ENCODE assay signal across 8 cellular contexts in genomic region chr13:23579072-23579885, GRCh38. TPM values are rescaled to one million over a fixed set of nuclear protein-coding genes. Genes with fewer than 3 reads are reported as not detected.
A peak's percentile ranks its signal among the peaks of the same experiment; 100 is the strongest.
DNase-seq lines count a peak whose midpoint lies in the region; ATAC-seq, FAIRE-seq and TF ChIP-seq lines count a peak whose summit lies in the region.

No MANE protein-coding gene starts in this region.

- DNase-seq in BJ (ENCODE audit: low read depth), result no peak
- DNase-seq in GM19239 (ENCODE audit: insufficient read length, low spot score), result peak; percentile 74
- peak; percentile 96 for DNase-seq in NCI-H82 (lab: John Stamatoyannopoulos, UW)
- peak; percentile 92 for DNase-seq in activated CD8-positive, alpha-beta memory T cell treated with anti-CD3 and anti-CD28 coated beads, Interleukin-2, amount 10 ng/mL, durations not matched to agents 7 days and 5 days
- DNase-seq in endodermal cell, result peak; percentile 98
- peak; percentile 95 to 97 for DNase-seq in mesothelial cell of epicardium (ENCODE audit: low spot score in 2 of 2, unreplicated experiment in 2 of 2)
- DNase-seq in stimulated activated CD8-positive, alpha-beta memory T cell treated with anti-CD3 and anti-CD28 coated beads, Interleukin-15, amount 100 ng/mL, for 24 hours (ENCODE audit: low read depth), result peak; percentile 95

- CTCF ChIA-PET in BJ (lab: Yijun Ruan, JAX), result interaction anchor here (0.7 to 1.8 kb wide), 10 partner anchors 9 to 311 kb away, joined by 3 to 6 read pairs (median 4); partner anchors contain the start of gene TNFRSF19
- CTCF ChIA-PET in activated CD8-positive, alpha-beta memory T cell treated with anti-CD3 and anti-CD28 coated beads, Interleukin-2, amount 10 ng/mL, durations not matched to agents 7 days and 5 days (lab: Charles Lee), result no interaction called here

- ATAC-seq in HG03432 (IDR thresholded peaks at IDR 0.05; ENCODE audit: unreplicated experiment), result peak; percentile 92
- ATAC-seq in activated CD8-positive, alpha-beta memory T cell treated with anti-CD3 and anti-CD28 coated beads, Interleukin-2, amount 10 ng/mL, durations not matched to agents 7 days and 5 days, result peak; percentile 94

- H3K4me1 ChIP-seq in endodermal cell (ENCODE audit: control insufficient read depth, insufficient read depth, low read length), result no peaks in the 10 kb centered on the region

- peak overlapping the region; percentile 62 for H3K27ac ChIP-seq in endodermal cell (ENCODE audit: low read depth, low read length)

- no peak for TF ChIP-seq CTCF in BJ (IDR thresholded peaks at IDR 0.05; ENCODE audit: insufficient read depth, low read depth, low read length)
- TF ChIP-seq CTCF in endodermal cell (conservative IDR thresholded peaks at IDR 0.05), result peak; percentile 29
- no peak for TF ChIP-seq CTCF in mesothelial cell of epicardium (IDR thresholded peaks at IDR 0.05; ENCODE audit: unreplicated experiment)

- 0% methylated on average over 6 to 79 of the region's 79 CpGs for WGBS in endodermal cell (ENCODE audit: insufficient coverage in 1 of 2, insufficient read length in 1 of 2), 2 experiments

- no peaks in the 10 kb centered on the region for H3K9me3 ChIP-seq in endodermal cell (ENCODE audit: control insufficient read depth, low read length)

- FAIRE-seq in GM19239 (lab: Jason Lieb, UNC), result peak; percentile 82

- H3K27me3 Mint-ChIP-seq in activated CD8-positive, alpha-beta memory T cell treated with anti-CD3 and anti-CD28 coated beads, Interleukin-2, amount 10 ng/mL, durations not matched to agents 7 days and 5 days, result peaks cover 67% of the 10 kb centered on the region
- H3K27me3 Mint-ChIP-seq in endodermal cell (ENCODE audit: insufficient read depth), result peaks cover 50% of the 10 kb centered on the region
- H3K27me3 Mint-ChIP-seq in mesothelial cell of epicardium (ENCODE audit: low read depth), result no peaks in the 10 kb centered on the region

- H3K36me3 ChIP-seq in BJ (ENCODE audit: control insufficient read depth, insufficient read depth, low read length), result no peaks in the 10 kb centered on the region
- no peaks in the 10 kb centered on the region for H3K36me3 ChIP-seq in endodermal cell (ENCODE audit: control insufficient read depth, insufficient read depth, low read length)

- H3K36me3 Mint-ChIP-seq in activated CD8-positive, alpha-beta memory T cell treated with anti-CD3 and anti-CD28 coated beads, Interleukin-2, amount 10 ng/mL, durations not matched to agents 7 days and 5 days, result no peaks in the 10 kb centered on the region
- no peaks in the 10 kb centered on the region for H3K36me3 Mint-ChIP-seq in endodermal cell (ENCODE audit: low read depth)
- peaks cover 2% of the 10 kb centered on the region for H3K36me3 Mint-ChIP-seq in mesothelial cell of epicardium

- H3K4me3 Mint-ChIP-seq in activated CD8-positive, alpha-beta memory T cell treated with anti-CD3 and anti-CD28 coated beads, Interleukin-2, amount 10 ng/mL, durations not matched to agents 7 days and 5 days, result peak overlapping the region; percentile 71
- H3K4me3 Mint-ChIP-seq in endodermal cell (peak overlapping the region; percentile 66), mesothelial cell of epicardium (peak overlapping the region; percentile 73)

- H3K4me3 ChIP-seq in BJ (ENCODE audit: low read depth, low read length) (peak overlapping the region; percentile 80), endodermal cell (ENCODE audit: low read length) (peak overlapping the region; percentile 83)

- peak overlapping the region; percentile 52 for H3K27ac Mint-ChIP-seq in activated CD8-positive, alpha-beta memory T cell treated with anti-CD3 and anti-CD28 coated beads, Interleukin-2, amount 10 ng/mL, durations not matched to agents 7 days and 5 days
- peak overlapping the region; percentile 61 for H3K27ac Mint-ChIP-seq in endodermal cell
- peak overlapping the region; percentile 73 for H3K27ac Mint-ChIP-seq in mesothelial cell of epicardium

- H3K4me1 Mint-ChIP-seq in activated CD8-positive, alpha-beta memory T cell treated with anti-CD3 and anti-CD28 coated beads, Interleukin-2, amount 10 ng/mL, durations not matched to agents 7 days and 5 days, result peaks cover 15% of the 10 kb centered on the region
- H3K4me1 Mint-ChIP-seq in endodermal cell (peaks cover 7% of the 10 kb centered on the region), mesothelial cell of epicardium (peaks cover 28% of the 10 kb centered on the region)

- H3K27me3 ChIP-seq in BJ (ENCODE audit: control insufficient read depth, insufficient read depth, low read length) (no peaks in the 10 kb centered on the region), endodermal cell (ENCODE audit: control insufficient read depth, insufficient read depth, low read length, poor library complexity, severe bottlenecking) (peaks cover 39% of the 10 kb centered on the region)

- peak overlapping the region; percentile 48 for H3K9ac ChIP-seq in endodermal cell (ENCODE audit: extremely low read depth, low read length, poor library complexity, severe bottlenecking)

- POLR2A ChIA-PET in BJ (lab: Charles Lee), result no interaction called here

- H3K9me3 Mint-ChIP-seq in activated CD8-positive, alpha-beta memory T cell treated with anti-CD3 and anti-CD28 coated beads, Interleukin-2, amount 10 ng/mL, durations not matched to agents 7 days and 5 days (ENCODE audit: low read depth), result no peaks in the 10 kb centered on the region
- H3K9me3 Mint-ChIP-seq in endodermal cell (no peaks in the 10 kb centered on the region), mesothelial cell of epicardium (no peaks in the 10 kb centered on the region)

RNA-seq across cellular contexts. Expression of gene TNFRSF19, which starts 9.1 kb away (rescaled TPM):
- 11.6 and 14.8 TPM in 2 replicates for polyA plus RNA-seq in BJ (2011; rRNA removed)
- polyA minus RNA-seq in BJ (2011; rRNA and poly(A)+ RNA removed), result 9.9 and 12.7 TPM in 2 replicates
- under 1 TPM; 0.12 to 0.28 TPM for total RNA-seq in activated CD8-positive, alpha-beta memory T cell treated with anti-CD3 and anti-CD28 coated beads, Interleukin-2, amount 10 ng/mL, durations not matched to agents 7 days and 5 days
- total RNA-seq in endodermal cell, result 10 to 100 TPM in 1 of 2 donors, 1 to 10 TPM in 1; 9.2 to 13.0 TPM
- 58.9 TPM for polyA plus RNA-seq in endodermal cell (2013, experiment 1 of 2)
- polyA plus RNA-seq in endodermal cell (2013, experiment 2 of 2), result 53.9 TPM
- total RNA-seq in mesothelial cell of epicardium, result 38.3 to 43.5 TPM (median 40.3 TPM) in 3 replicates

Comparison
In these comparisons a context has a peak if more than half of its experiments do, and no peak if none do; other contexts are left out.
1. RNA of gene TNFRSF19, which starts 9.1 kb away (total RNA-seq): 38.3 to 43.5 TPM in mesothelial cell of epicardium and 9.2 to 13.0 TPM in endodermal cell; 0.12 to 0.28 TPM in activated CD8-positive, alpha-beta memory T cell treated with anti-CD3 and anti-CD28 coated beads, Interleukin-2, amount 10 ng/mL, durations not matched to agents 7 days and 5 days; every median in the first group is over 4 times any median in the second.
2. Peak in every context shown above with its lines, with median percentiles within 50 percentile points of each other: H3K27ac Mint-ChIP-seq and H3K4me3 Mint-ChIP-seq.